Comparison of ENCODE assay signal across 12 cellular contexts in genomic region chr12:10361622-10362021, GRCh38. TPM values are rescaled to one million over a fixed set of nuclear protein-coding genes. Genes with fewer than 3 reads are reported as not detected.
DNase-seq lines count a peak whose midpoint lies in the region; ATAC-seq and TF ChIP-seq lines count a peak whose summit lies in the region.
"Had no signal": no experiment of that assay in that cellular context is flagged by ENCODE, and none has a peak within 500 bp of the region (broad histone marks: within the 10 kb centered on the region; RNA-seq: fewer than 3 reads in every experiment).

No MANE protein-coding gene starts in this region.

- intact Hi-C loops in Panc1 (cut with micrococcal nuclease; ENCODE audit: unreplicated experiment) (no loop called here), psoas muscle (cut with DNase I) (loop anchor here in 1 of 2 donors (10.0 kb wide), 2 partner anchors 137 to 1667 kb away; partner anchors contain the start of gene RIMKLB)

- TF ChIP-seq CTCF in H9 (conservative IDR thresholded peaks at IDR 0.05), result no peak
- no peak for TF ChIP-seq CTCF in Panc1 (IDR thresholded peaks at IDR 0.05)
- TF ChIP-seq CTCF in fibroblast of lung (conservative IDR thresholded peaks at IDR 0.05 in 1 of 2, IDR thresholded peaks at IDR 0.05 in 1 of 2; ENCODE audit: low read depth in 1 of 2, low read length in 2 of 2), result no peak
- no peak for TF ChIP-seq CTCF in psoas muscle (IDR thresholded peaks at IDR 0.05)

- no peak overlapping the region for H3K18ac ChIP-seq in H9 (ENCODE audit: insufficient read length, low read depth, low read length)

- H2BK5ac ChIP-seq in H9 (ENCODE audit: insufficient read length, low read length), result no peak overlapping the region

- H3K36me3 Mint-ChIP-seq in H9 (ENCODE audit: insufficient read depth in 1 of 3, low read depth in 3 of 3), result peaks cover 3 to 23% (median 3%) of the 10 kb centered on the region in 3 experiments; a peak in 6 of 7 replicates
- H3K36me3 Mint-ChIP-seq: stimulated activated memory B cell treated with anti-CD40 and anti-IgM and Interleukin-4, amounts not matched to agents 10 μg/mL and 1 μg/mL and 100 μg/mL, for 72 hours had no signal

- no peak overlapping the region for H4K5ac ChIP-seq in H9 (ENCODE audit: insufficient read length, low read depth, low read length)

- H3K4me2 ChIP-seq in H9 (ENCODE audit: insufficient read depth, insufficient read length, low read length), result no peak overlapping the region
- no peak overlapping the region for H3K4me2 ChIP-seq in fibroblast of lung (ENCODE audit: extremely low read depth, insufficient read depth, low read length)

- H3K4me1 Mint-ChIP-seq in H9, result peaks cover 30% of the 10 kb centered on the region in 2 experiments
- H3K4me1 Mint-ChIP-seq: stimulated activated memory B cell treated with anti-CD40 and anti-IgM and Interleukin-4, amounts not matched to agents 10 μg/mL and 1 μg/mL and 100 μg/mL, for 72 hours had no signal

- H3K36me3 ChIP-seq in Panc1 (ENCODE audit: control insufficient read depth, insufficient read depth, low read length) (no peaks in the 10 kb centered on the region), fibroblast of lung (ENCODE audit: control insufficient read depth, insufficient read depth, low read length) (no peaks in the 10 kb centered on the region), psoas muscle (ENCODE audit: insufficient read depth in 1 of 2, low read depth in 1 of 2) (no peaks in the 10 kb centered on the region)

- no TSS peak for BruUV-seq in Panc1 (replicated peaks; lab: Mats Ljungman, UMichigan)

- H3K23me2 ChIP-seq in H9 (ENCODE audit: insufficient read length, low read depth, low read length, poor library complexity, severe bottlenecking), result peaks cover 12% of the 10 kb centered on the region

- H2AFZ ChIP-seq in H9 (ENCODE audit: low read length) (no peak overlapping the region), fibroblast of lung (ENCODE audit: low read length) (no peak overlapping the region)

- H3K23ac ChIP-seq in H9 (ENCODE audit: insufficient read length, low read depth, low read length), result no peak overlapping the region

- DNase-seq in H9, result no peak
- no peak for DNase-seq in Panc1 (ENCODE audit: low read depth, low spot score)
- peak; percentile 72 to 80 for DNase-seq in fibroblast of lung (ENCODE audit: low read depth in 2 of 2)
- DNase-seq in psoas muscle, result no peak
- DNase-seq in amniotic stem cell (lab: John Stamatoyannopoulos, UW), result no peak
- DNase-seq: activated B cell treated with CpG ODN at 0.5 μM for 24 hours; NK-92 treated with Interleukin-12 subunit alpha and Interleukin-12 subunit beta, amount 100 ng/mL, for 24 hours had no signal

- ATAC-seq in Panc1 (no peak), psoas muscle (no peak), GM18907 (IDR thresholded peaks at IDR 0.05; ENCODE audit: unreplicated experiment) (no peak), GM21526 (IDR thresholded peaks at IDR 0.05; ENCODE audit: low FRiP score, unreplicated experiment) (no peak), HG03571 (IDR thresholded peaks at IDR 0.05; ENCODE audit: unreplicated experiment) (no peak)
- ATAC-seq: sciatic nerve; stimulated activated memory B cell treated with anti-CD40 and anti-IgM and Interleukin-4, amounts not matched to agents 10 μg/mL and 1 μg/mL and 100 μg/mL, for 72 hours had no signal

- no peak overlapping the region for H3K4me3 ChIP-seq in Panc1 (ENCODE audit: low read depth in 2 of 2, low read length in 2 of 2)
- no peak overlapping the region for H3K4me3 ChIP-seq in fibroblast of lung (replicated peaks in 1 of 4; ENCODE audit: control extremely low read depth in 1 of 4, insufficient read depth in 1 of 4, low read depth in 3 of 4, low read length in 4 of 4)
- peak overlapping the region; percentile 38 for H3K4me3 ChIP-seq in psoas muscle

- H3K9ac ChIP-seq in H9 (ENCODE audit: extremely low read depth, insufficient read length, low read length) (no peak overlapping the region), fibroblast of lung (ENCODE audit: insufficient read depth, low read length) (no peak overlapping the region)

- H3K27ac ChIP-seq in H9 (ENCODE audit: insufficient read length, low read depth, low read length), result no peak overlapping the region
- peak overlapping the region; percentile 51; the same call in 1 of the 2 replicates for H3K27ac ChIP-seq in Panc1 (ENCODE audit: low read length)
- H3K27ac ChIP-seq in fibroblast of lung (ENCODE audit: insufficient read depth, low read length), result no peak overlapping the region
- H3K27ac ChIP-seq in psoas muscle, result no peak overlapping the region

- H3K27ac Mint-ChIP-seq in H9, result peak overlapping the region in 2 of 3 experiments; percentile 46 to 58; a peak in 5 of 7 replicates
- H3K27ac Mint-ChIP-seq: stimulated activated memory B cell treated with anti-CD40 and anti-IgM and Interleukin-4, amounts not matched to agents 10 μg/mL and 1 μg/mL and 100 μg/mL, for 72 hours had no signal

- CTCF ChIA-PET in Panc1 (lab: Charles Lee), result interaction anchor here (0.6 kb wide), 1 partner anchor 168 kb away, joined by 8 read pairs; no protein-coding TSS in a partner anchor

- H2BK120ac ChIP-seq in H9 (ENCODE audit: low read depth, low read length, poor library complexity, severe bottlenecking), result peak overlapping the region; percentile 5

- H3K14ac ChIP-seq in H9 (ENCODE audit: insufficient read depth, low read length), result no peak overlapping the region

- no peak overlapping the region for H4K91ac ChIP-seq in H9 (ENCODE audit: insufficient read length, low read depth, low read length)

- no peak overlapping the region for H2BK15ac ChIP-seq in H9 (ENCODE audit: low read depth, low read length)

- no CpG with 5 or more reads among the region's 4 CpGs for WGBS in H9 (ENCODE audit: extremely low coverage, insufficient read length, low lambda C conversion rate)
- WGBS in psoas muscle, 3 donors, result 33 to 53% (median 38%) methylated on average over 4 of the region's 4 CpGs

- POLR2A ChIA-PET in Panc1 (lab: Charles Lee), result no interaction called here

- H3K56ac ChIP-seq in H9 (ENCODE audit: insufficient read length, low read depth, low read length), result no peak overlapping the region

- no peaks in the 10 kb centered on the region for H3K79me1 ChIP-seq in H9 (ENCODE audit: insufficient read depth, low read depth, low read length, poor library complexity, severe bottlenecking)

- in situ Hi-C loops in Panc1 (cut with HindIII; ENCODE audit: low pct_unique_long_range_greater_than_20kb, low sequenced_read_pairs), result no loop called here

- H3K4ac ChIP-seq in H9 (ENCODE audit: low read depth, low read length), result no peak overlapping the region

- H3K27me3 ChIP-seq in H9 (ENCODE audit: insufficient read depth, low read length), result no peaks in the 10 kb centered on the region
- H3K27me3 ChIP-seq in Panc1 (ENCODE audit: control insufficient read depth, insufficient read depth, low read length), result no peaks in the 10 kb centered on the region
- H3K27me3 ChIP-seq in fibroblast of lung (ENCODE audit: control insufficient read depth, insufficient read depth, low read length), result no peaks in the 10 kb centered on the region
- H3K27me3 ChIP-seq in psoas muscle (ENCODE audit: insufficient read depth in 3 of 3, low read length in 2 of 3), result no peaks in the 10 kb centered on the region

- H4K8ac ChIP-seq in H9 (replicated peaks; ENCODE audit: insufficient read length, low read depth, low read length), result no peak overlapping the region

- H3K4me3 Mint-ChIP-seq in H9, result no peak overlapping the region
- H3K4me3 Mint-ChIP-seq: activated B cell treated with CpG ODN at 0.5 μM for 24 hours; stimulated activated memory B cell treated with anti-CD40 and anti-IgM and Interleukin-4, amounts not matched to agents 10 μg/mL and 1 μg/mL and 100 μg/mL, for 72 hours had no signal

- H2AK5ac ChIP-seq in H9 (ENCODE audit: insufficient read length, low read length), result no peak overlapping the region

- H2BK20ac ChIP-seq in H9 (ENCODE audit: low read depth, low read length, poor library complexity, severe bottlenecking), result no peak overlapping the region

- no peak overlapping the region for H3T11ph ChIP-seq in H9 (ENCODE audit: low read length)

- H3K9me3 ChIP-seq in H9 (ENCODE audit: control insufficient read depth, low read depth, low read length) (no peaks in the 10 kb centered on the region), Panc1 (ENCODE audit: control insufficient read depth, insufficient read depth, low read depth, low read length) (no peaks in the 10 kb centered on the region), fibroblast of lung (ENCODE audit: control insufficient read depth, insufficient read depth, low read depth, low read length) (no peaks in the 10 kb centered on the region), psoas muscle (no peaks in the 10 kb centered on the region)

- H3K27me3 Mint-ChIP-seq in H9 (ENCODE audit: low read depth), result no peaks in the 10 kb centered on the region; the same call in 1 of the 2 replicates
- H3K27me3 Mint-ChIP-seq: stimulated activated memory B cell treated with anti-CD40 and anti-IgM and Interleukin-4, amounts not matched to agents 10 μg/mL and 1 μg/mL and 100 μg/mL, for 72 hours had no signal

- H3K79me2 ChIP-seq in H9 (ENCODE audit: insufficient read depth, low read length), result no peaks in the 10 kb centered on the region
- no peaks in the 10 kb centered on the region for H3K79me2 ChIP-seq in fibroblast of lung (ENCODE audit: control insufficient read depth, insufficient read depth, low read length)

- peaks cover 15% of the 10 kb centered on the region; the same call in 1 of the 2 replicates for H3K4me1 ChIP-seq in H9 (ENCODE audit: insufficient read depth, low read length)
- peaks cover 21% of the 10 kb centered on the region for H3K4me1 ChIP-seq in Panc1 (ENCODE audit: control insufficient read depth, insufficient read depth, low read length)
- peaks cover 9% of the 10 kb centered on the region for H3K4me1 ChIP-seq in fibroblast of lung (ENCODE audit: control insufficient read depth, extremely low read depth, insufficient read depth, low read length)
- H3K4me1 ChIP-seq in psoas muscle, result peaks cover 18% of the 10 kb centered on the region

- H4K20me1 ChIP-seq in H9 (ENCODE audit: control insufficient read depth, insufficient read depth, insufficient read length) (no peaks in the 10 kb centered on the region), fibroblast of lung (ENCODE audit: control insufficient read depth, extremely low read depth, insufficient read depth, low read length) (no peaks in the 10 kb centered on the region)

- peaks cover 7 to 8% of the 10 kb centered on the region in 2 experiments; a peak in 3 of 5 replicates for H3K9me3 Mint-ChIP-seq in H9

- H2BK12ac ChIP-seq in H9 (ENCODE audit: insufficient read length, low read depth, low read length), result no peak overlapping the region

RNA-seq across cellular contexts. Expression of gene KLRK1, which starts 28.2 kb away (rescaled TPM):
- total RNA-seq in H9 (2021), result not detected in 2 replicates
- total RNA-seq in Panc1 (2021; ENCODE audit: unreplicated experiment), result 0.95 TPM
- polyA plus RNA-seq in Panc1 (2012; ENCODE audit: insufficient read length), result 1.1 TPM
- total RNA-seq in fibroblast of lung, result not detected in 2 replicates
- polyA plus RNA-seq in fibroblast of lung, result not detected in 2 replicates
- not detected in 2 replicates for polyA plus RNA-seq in fibroblast of lung (2012)
- polyA minus RNA-seq in fibroblast of lung (ENCODE audit: low replicate concordance), result not detected in 2 replicates
- total RNA-seq in psoas muscle, result under 1 TPM in 3 of 4 donors, not detected in 1; 0.28 to 0.47 (median 0.34) TPM
- polyA plus RNA-seq in psoas muscle, result under 1 TPM; 0.09 to 0.55 (median 0.25) TPM

RNA-seq across cellular contexts. Expression of gene KLRC4, which starts 47.9 kb away (rescaled TPM):
- not detected in 2 replicates for total RNA-seq in H9 (2021)
- 1.4 TPM for total RNA-seq in Panc1 (2021; ENCODE audit: unreplicated experiment)
- 0.65 TPM for polyA plus RNA-seq in Panc1 (2012; ENCODE audit: insufficient read length)
- total RNA-seq in fibroblast of lung, result not detected in 2 replicates
- not detected in 2 replicates for polyA plus RNA-seq in fibroblast of lung
- not detected in 2 replicates for polyA plus RNA-seq in fibroblast of lung (2012)
- polyA minus RNA-seq in fibroblast of lung (ENCODE audit: low replicate concordance), result not detected in 2 replicates
- not detected for total RNA-seq in psoas muscle
- under 1 TPM in 1 of 3 donors, not detected in 2; 0.23 TPM for polyA plus RNA-seq in psoas muscle
- total RNA-seq: activated B cell treated with CpG ODN at 0.5 μM for 24 hours had no signal

RNA-seq across cellular contexts. Expression of gene KLRD1, which starts 54.0 kb away (rescaled TPM):
- not detected in 2 replicates for total RNA-seq in H9 (2021)
- total RNA-seq in Panc1 (2021; ENCODE audit: unreplicated experiment), result not detected
- polyA plus RNA-seq in Panc1 (2012; ENCODE audit: insufficient read length), result not detected
- 0.17 and 0.26 TPM in 2 replicates for total RNA-seq in fibroblast of lung
- polyA plus RNA-seq in fibroblast of lung, result under 0.01 and 0.06 TPM in 2 replicates
- polyA plus RNA-seq in fibroblast of lung (2012), result 0.14 TPM in 1 of 2 replicates, not detected in the other
- polyA minus RNA-seq in fibroblast of lung (ENCODE audit: low replicate concordance), result not detected in 2 replicates
- 1 to 10 TPM in 1 of 4 donors, under 1 TPM in 3; 0.17 to 1.1 (median 0.49) TPM for total RNA-seq in psoas muscle
- polyA plus RNA-seq in psoas muscle, result under 1 TPM; 0.03 to 0.30 (median 0.13) TPM

RNA-seq across cellular contexts. Expression of gene KLRC3, which starts 58.8 kb away (rescaled TPM):
- total RNA-seq in H9 (2021), result not detected in 2 replicates
- total RNA-seq in Panc1 (2021; ENCODE audit: unreplicated experiment), result 0.74 TPM
- 0.73 TPM for polyA plus RNA-seq in Panc1 (2012; ENCODE audit: insufficient read length)
- total RNA-seq in fibroblast of lung, result not detected in 2 replicates
- polyA plus RNA-seq in fibroblast of lung, result not detected in 2 replicates
- not detected in 2 replicates for polyA plus RNA-seq in fibroblast of lung (2012)
- polyA minus RNA-seq in fibroblast of lung (ENCODE audit: low replicate concordance), result not detected in 2 replicates
- total RNA-seq in psoas muscle, result not detected
- polyA plus RNA-seq in psoas muscle, result not detected
- total RNA-seq: activated B cell treated with CpG ODN at 0.5 μM for 24 hours, sciatic nerve had no signal

Comparison
In these comparisons a context has a peak if more than half of its experiments do, and no peak if none do; other contexts are left out.
1. DNase-seq: peak in fibroblast of lung (2 of 2); none in H9 (single experiment), Panc1 (single experiment), psoas muscle (0 of 2) and amniotic stem cell (single experiment).